Comparison of ENCODE assay signal across 21 cellular contexts in genomic region chr22:20972014-20972797, GRCh38. TPM values are rescaled to one million over a fixed set of nuclear protein-coding genes. Genes with fewer than 3 reads are reported as not detected.
DNase-seq lines count a peak whose midpoint lies in the region; ATAC-seq and TF ChIP-seq lines count a peak whose summit lies in the region.
"Had no signal": no experiment of that assay in that cellular context is flagged by ENCODE, and none has a peak within 500 bp of the region (broad histone marks: within the 10 kb centered on the region; RNA-seq: fewer than 3 reads in every experiment).

No MANE protein-coding gene starts in this region.

- no peaks in the 10 kb centered on the region for H4K20me1 ChIP-seq in PC-3 (ENCODE audit: low read length)

- intact Hi-C loops in PC-3 (cut with micrococcal nuclease), result no loop called here

- no peak for TF ChIP-seq CTCF in PC-3 (conservative IDR thresholded peaks at IDR 0.05; ENCODE audit: low read depth, low read length)
- no peak for TF ChIP-seq CTCF in RWPE1 (conservative IDR thresholded peaks at IDR 0.05; ENCODE audit: low read depth)

- CTCF ChIA-PET in PC-3 (lab: Charles Lee) (no interaction called here), RWPE1 (lab: Yijun Ruan, JAX) (interaction anchor here (0.6 to 1.9 kb wide), 3 partner anchors 10 to 226 kb away, joined by 3 to 6 read pairs (median 3); no protein-coding TSS in a partner anchor)

- H3K27me3 Mint-ChIP-seq in effector memory CD8-positive, alpha-beta T cell, result peaks cover 8 to 26% of the 10 kb centered on the region in 2 donors
- H3K27me3 Mint-ChIP-seq: activated CD4-positive, alpha-beta memory T cell treated with anti-CD3 and anti-CD28 coated beads, Interleukin-2, amount 10 ng/mL, durations not matched to agents 7 days and 5 days; T-helper 17 cell; type B pancreatic cell had no signal

- no peaks in the 10 kb centered on the region for H3K36me3 ChIP-seq in PC-3 (ENCODE audit: low read depth, low read length)
- H3K36me3 ChIP-seq: esophagus squamous epithelium, neutrophil had no signal

- H3K4me3 Mint-ChIP-seq in effector memory CD8-positive, alpha-beta T cell, result no peak overlapping the region
- H3K4me3 Mint-ChIP-seq: activated CD4-positive, alpha-beta memory T cell treated with anti-CD3 and anti-CD28 coated beads, Interleukin-2, amount 10 ng/mL, durations not matched to agents 7 days and 5 days; T-helper 17 cell; type B pancreatic cell had no signal

- peak; percentile 70 for ATAC-seq in PC-3
- no peak for ATAC-seq in effector memory CD8-positive, alpha-beta T cell (replicated peaks)
- no peak for ATAC-seq in HG03139 (IDR thresholded peaks at IDR 0.05; ENCODE audit: unreplicated experiment)
- ATAC-seq: left lobe of liver; sciatic nerve; stimulated activated naive CD8-positive, alpha-beta T cell treated with anti-CD3 and anti-CD28 coated beads, Interleukin-15, Interleukin-2, amounts not matched to agents 100 U/mL and 50 U/mL, for 24 hours; T-helper 17 cell had no signal

- no peak overlapping the region for H3K4me2 ChIP-seq in PC-3 (ENCODE audit: low read length)

- H3K4me1 Mint-ChIP-seq in effector memory CD8-positive, alpha-beta T cell (ENCODE audit: low read depth in 2 of 2), result no peaks in the 10 kb centered on the region
- H3K4me1 Mint-ChIP-seq: activated CD4-positive, alpha-beta memory T cell treated with anti-CD3 and anti-CD28 coated beads, Interleukin-2, amount 10 ng/mL, durations not matched to agents 7 days and 5 days had no signal

- no peaks in the 10 kb centered on the region for H3K79me2 ChIP-seq in PC-3 (ENCODE audit: low read length)

- no peaks in the 10 kb centered on the region for H3K9me3 ChIP-seq in PC-3 (ENCODE audit: low read length)
- H3K9me3 ChIP-seq: esophagus squamous epithelium, neutrophil had no signal

- H3K36me3 Mint-ChIP-seq in effector memory CD8-positive, alpha-beta T cell (ENCODE audit: insufficient read depth), result no peaks in the 10 kb centered on the region
- H3K36me3 Mint-ChIP-seq: type B pancreatic cell had no signal

- no peaks in the 10 kb centered on the region for H3K4me1 ChIP-seq in PC-3 (ENCODE audit: insufficient read depth, low read length)

- no peaks in the 10 kb centered on the region for H3K9me2 ChIP-seq in PC-3 (replicated peaks; ENCODE audit: low read length)

- no TSS peak for BruUV-seq in PC-3 (replicated peaks; lab: Mats Ljungman, UMichigan)

- no peaks in the 10 kb centered on the region for H3K9me3 Mint-ChIP-seq in effector memory CD8-positive, alpha-beta T cell
- H3K9me3 Mint-ChIP-seq: activated CD4-positive, alpha-beta memory T cell treated with anti-CD3 and anti-CD28 coated beads, Interleukin-2, amount 10 ng/mL, durations not matched to agents 7 days and 5 days; type B pancreatic cell had no signal

- no peak overlapping the region for H3K27ac Mint-ChIP-seq in effector memory CD8-positive, alpha-beta T cell
- H3K27ac Mint-ChIP-seq: activated CD4-positive, alpha-beta memory T cell treated with anti-CD3 and anti-CD28 coated beads, Interleukin-2, amount 10 ng/mL, durations not matched to agents 7 days and 5 days; T-helper 17 cell; type B pancreatic cell had no signal

- no peak overlapping the region for H3K4me3 ChIP-seq in PC-3 (ENCODE audit: low read length)
- H3K4me3 ChIP-seq: esophagus squamous epithelium had no signal

- DNase-seq in ELR (ENCODE audit: low read depth) (peak; percentile 38), PC-3 (peak; percentile 42), kidney tubule cell (ENCODE audit: low spot score) (peak; percentile 57), renal cortical epithelial cell (ENCODE audit: low read depth) (peak; percentile 19), RWPE1 (ENCODE audit: low spot score) (no peak)
- no peak for DNase-seq in effector memory CD8-positive, alpha-beta T cell
- DNase-seq: activated CD4-positive, alpha-beta memory T cell treated with anti-CD3 and anti-CD28 coated beads, Interleukin-2, amount 10 ng/mL, durations not matched to agents 7 days and 5 days; anterior cingulate cortex; cerebellar nuclear complex; effector CD8-positive, alpha-beta T cell; esophagus squamous epithelium; GF-D8; NCI-H1105; NCI-H526; stimulated activated naive CD8-positive, alpha-beta T cell treated with anti-CD3 and anti-CD28 coated beads, Interleukin-15, Interleukin-2, amounts not matched to agents 100 U/mL and 50 U/mL, for 24 hours; T-helper 17 cell had no signal

- POLR2A ChIA-PET in PC-3 (lab: Charles Lee; ENCODE audit: unreplicated experiment) (no interaction called here), RWPE1 (lab: Yijun Ruan, JAX; ENCODE audit: low non-redundant PET) (no interaction called here)

- H3K27me3 ChIP-seq in PC-3 (ENCODE audit: low read length), result no peaks in the 10 kb centered on the region
- H3K27me3 ChIP-seq: esophagus squamous epithelium, neutrophil had no signal

- H3K9ac ChIP-seq in PC-3 (ENCODE audit: low read length), result no peak overlapping the region

- H3K27ac ChIP-seq in PC-3 (ENCODE audit: low read length) (no peak overlapping the region), RWPE1 (no peak overlapping the region)
- H3K27ac ChIP-seq: neutrophil had no signal

- no peaks in the 10 kb centered on the region for H3F3A ChIP-seq in PC-3 (ENCODE audit: low read length, unreplicated experiment)

- no peak overlapping the region for H2AFZ ChIP-seq in PC-3 (ENCODE audit: low read length)

RNA-seq across cellular contexts. Expression of gene AIFM3, which starts 5.2 kb away (rescaled TPM):
- total RNA-seq in PC-3 (2014; rRNA removed), result 0.98 and 1.5 TPM in 2 replicates
- 0.17 and 0.99 TPM in 2 replicates for total RNA-seq in renal cortical epithelial cell

RNA-seq across cellular contexts. Expression of gene LZTR1, which starts 9.9 kb away (rescaled TPM):
- 41.0 and 49.3 TPM in 2 replicates for total RNA-seq in PC-3 (2014; rRNA removed)
- 28.7 and 63.5 TPM in 2 replicates for total RNA-seq in renal cortical epithelial cell

RNA-seq across cellular contexts. Expression of gene THAP7, which starts 29.7 kb away (rescaled TPM):
- 43.0 and 44.3 TPM in 2 replicates for total RNA-seq in PC-3 (2014; rRNA removed)
- total RNA-seq in renal cortical epithelial cell, result 11.4 and 16.3 TPM in 2 replicates

RNA-seq across cellular contexts. Expression of gene P2RX6, which starts 42.8 kb away (rescaled TPM):
- total RNA-seq in PC-3 (2014; rRNA removed) (1.1 TPM in 1 of 2 replicates, not detected in the other), renal cortical epithelial cell (0.17 and 1.1 TPM in 2 replicates)

RNA-seq across cellular contexts. Expression of gene CRKL, which starts 55.0 kb away (rescaled TPM):
- total RNA-seq in PC-3 (2014; rRNA removed) (35.4 and 36.2 TPM in 2 replicates), renal cortical epithelial cell (48.1 and 66.8 TPM in 2 replicates)

Comparison
In these comparisons a context has a peak if more than half of its experiments do, and no peak if none do; other contexts are left out.
1. DNase-seq: peak in ELR (single experiment), PC-3 (single experiment), kidney tubule cell (single experiment) and renal cortical epithelial cell (single experiment); none in effector memory CD8-positive, alpha-beta T cell (0 of 3) and RWPE1 (single experiment).